ENCODE assay signal across 9 cellular contexts in the genomic region with DNA sequence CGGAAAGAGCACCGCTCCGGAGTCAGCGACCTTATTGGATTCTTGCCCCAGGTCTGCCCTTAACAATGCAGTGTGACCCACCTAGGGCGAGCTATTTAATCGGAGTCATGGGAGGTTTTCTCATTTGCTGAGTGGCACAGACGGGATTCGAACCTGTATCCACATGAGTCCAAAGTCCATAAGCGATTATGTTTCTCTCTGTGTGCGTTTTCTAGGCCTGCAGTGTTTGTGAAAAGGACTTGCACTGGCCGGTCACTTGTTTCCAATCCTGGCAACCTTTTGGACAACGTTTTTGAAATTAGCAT. TPM values are rescaled to one million over a fixed set of nuclear protein-coding genes. Genes with fewer than 3 reads are reported as not detected.
DNase-seq lines count a peak whose midpoint lies in the region; ATAC-seq and TF ChIP-seq lines count a peak whose summit lies in the region.
"Had no signal": no experiment of that assay in that cellular context is flagged by ENCODE, and none has a peak within 500 bp of the region (broad histone marks: within the 10 kb centered on the region; RNA-seq: fewer than 3 reads in every experiment).

No MANE protein-coding gene starts in this region.

- POLR2A ChIA-PET in Caco-2 (lab: Charles Lee): no interaction called here

- H3K27me3 ChIP-seq in Caco-2 (replicated peaks; ENCODE audit: control insufficient read depth, insufficient read depth, low read length) (no peaks in the 10 kb centered on the region; the same call in 1 of the 2 replicates), endocrine pancreas (ENCODE audit: control insufficient read depth, insufficient read depth, low read length) (no peaks in the 10 kb centered on the region), ovary (no peaks in the 10 kb centered on the region)

- no peak for ATAC-seq in GM18870 (IDR thresholded peaks at IDR 0.05; ENCODE audit: unreplicated experiment)

- TF ChIP-seq CTCF in Caco-2 (IDR thresholded peaks at IDR 0.05; ENCODE audit: insufficient read depth in 1 of 2, low read depth in 1 of 2, low read length in 1 of 2, severe bottlenecking in 1 of 2, unreplicated experiment in 1 of 2) (no peak), ovary (IDR thresholded peaks at IDR 0.05) (no peak)

- H3K36me3 ChIP-seq in Caco-2 (ENCODE audit: control insufficient read depth, insufficient read depth, low read length) (no peaks in the 10 kb centered on the region), endocrine pancreas (ENCODE audit: control insufficient read depth, insufficient read depth, low read length) (no peaks in the 10 kb centered on the region), ovary (no peaks in the 10 kb centered on the region)

- H3K27me3 Mint-ChIP-seq in Caco-2 (ENCODE audit: insufficient read depth, unreplicated experiment): peaks cover 3% of the 10 kb centered on the region
- peaks cover 9% of the 10 kb centered on the region for H3K27me3 Mint-ChIP-seq in activated T-helper 1 cell treated with anti-CD3 and anti-CD28 coated beads, Interleukin-12 subunit alpha, Interleukin-12 subunit beta, Interleukin-2, Interleukin-4 antibody, amounts not matched to agents 30 ng/mL and 10 ng/mL and 1 ng/mL, durations not matched to agents 14 hours and 24 hours and 36 hours (ENCODE audit: insufficient read depth)

- H3K4me1 Mint-ChIP-seq in Caco-2 (ENCODE audit: low read depth, unreplicated experiment): peaks cover 5% of the 10 kb centered on the region
- peaks cover 22% of the 10 kb centered on the region for H3K4me1 Mint-ChIP-seq in activated T-helper 1 cell treated with anti-CD3 and anti-CD28 coated beads, Interleukin-12 subunit alpha, Interleukin-12 subunit beta, Interleukin-2, Interleukin-4 antibody, amounts not matched to agents 30 ng/mL and 10 ng/mL and 1 ng/mL, durations not matched to agents 14 hours and 24 hours and 36 hours (ENCODE audit: low read depth)

- H3K4me3 ChIP-seq in Caco-2 (ENCODE audit: low read depth, low read length): peak overlapping the region; percentile 70
- H3K4me3 ChIP-seq in endocrine pancreas (ENCODE audit: control insufficient read depth, insufficient read depth, low read length): peak overlapping the region; percentile 43
- peak overlapping the region; percentile 96 for H3K4me3 ChIP-seq in ovary

- H3K4me3 Mint-ChIP-seq in Caco-2 (ENCODE audit: unreplicated experiment): no peak overlapping the region
- no peak overlapping the region for H3K4me3 Mint-ChIP-seq in activated T-helper 1 cell treated with anti-CD3 and anti-CD28 coated beads, Interleukin-12 subunit alpha, Interleukin-12 subunit beta, Interleukin-2, Interleukin-4 antibody, amounts not matched to agents 30 ng/mL and 10 ng/mL and 1 ng/mL, durations not matched to agents 14 hours and 24 hours and 36 hours
- H3K4me3 Mint-ChIP-seq: central memory CD8-positive, alpha-beta T cell had no signal

- DNase-seq in Caco-2 (no peak), M059J (ENCODE audit: low read depth) (peak; percentile 18), ovary (no peak), DMS 273 (lab: John Stamatoyannopoulos, UW; ENCODE audit: unreplicated experiment) (no peak), KG1 (lab: John Stamatoyannopoulos, UW) (no peak)
- DNase-seq in activated T-helper 1 cell treated with anti-CD3 and anti-CD28 coated beads, Interleukin-12 subunit alpha, Interleukin-12 subunit beta, Interleukin-2, Interleukin-4 antibody, amounts not matched to agents 30 ng/mL and 10 ng/mL and 1 ng/mL, durations not matched to agents 14 hours and 24 hours and 36 hours (ENCODE audit: low spot score): no peak

- intact Hi-C loops in Caco-2 (cut with micrococcal nuclease; ENCODE audit: unreplicated experiment): no loop called here
- intact Hi-C loops in ovary (cut with DNase I): loop anchor here in 1 of 4 donors (5.0 kb wide), 1 partner anchor 141 kb away; the partner anchor contains the start of gene BTBD1
- intact Hi-C loops in activated T-helper 1 cell treated with anti-CD3 and anti-CD28 coated beads, Interleukin-12 subunit alpha, Interleukin-12 subunit beta, Interleukin-2, Interleukin-4 antibody, amounts not matched to agents 30 ng/mL and 10 ng/mL and 1 ng/mL, durations not matched to agents 14 hours and 24 hours and 36 hours (cut with micrococcal nuclease): loop anchor here (1.0 to 10.0 kb wide), 6 partner anchors 100 to 1776 kb away; partner anchors contain the start of genes BTBD1, C15orf40 and PDE8A

- TSS peak; percentile 41 for BruUV-seq in Caco-2 (replicated peaks; lab: Mats Ljungman, UMichigan)

- no peak for TF ChIP-seq EP300 in ovary (IDR thresholded peaks at IDR 0.05)

- H3K9ac ChIP-seq in endocrine pancreas (ENCODE audit: control insufficient read depth, insufficient read depth, low read length): peak overlapping the region; percentile 74

- H3K4me1 ChIP-seq in Caco-2 (0 out of 2 replicates have a peak, but pooled peaks cover 6% of the 10 kb centered on the region), endocrine pancreas (ENCODE audit: control insufficient read depth, insufficient read depth, low read length) (peaks cover 28% of the 10 kb centered on the region), ovary (ENCODE audit: insufficient read depth) (no peaks in the 10 kb centered on the region)

- CTCF ChIA-PET in Caco-2 (lab: Charles Lee): no interaction called here

- no peaks in the 10 kb centered on the region for H3K9me3 ChIP-seq in Caco-2
- H3K9me3 ChIP-seq in endocrine pancreas (ENCODE audit: control insufficient read depth, low read length): no peaks in the 10 kb centered on the region
- H3K9me3 ChIP-seq in ovary: no peaks in the 10 kb centered on the region

- no peaks in the 10 kb centered on the region for H3K9me3 Mint-ChIP-seq in Caco-2 (ENCODE audit: unreplicated experiment)
- no peaks in the 10 kb centered on the region for H3K9me3 Mint-ChIP-seq in activated T-helper 1 cell treated with anti-CD3 and anti-CD28 coated beads, Interleukin-12 subunit alpha, Interleukin-12 subunit beta, Interleukin-2, Interleukin-4 antibody, amounts not matched to agents 30 ng/mL and 10 ng/mL and 1 ng/mL, durations not matched to agents 14 hours and 24 hours and 36 hours
- H3K9me3 Mint-ChIP-seq: central memory CD8-positive, alpha-beta T cell had no signal

- no peak for TF ChIP-seq POLR2A in ovary (IDR thresholded peaks at IDR 0.05)

- H3K27ac ChIP-seq in ovary: peak overlapping the region in 1 of 2 donors; percentile 88

- WGBS in ovary, 3 donors: 4 to 8% (median 6%) methylated on average over 12 of the region's 12 CpGs

- no peaks in the 10 kb centered on the region for H3K36me3 Mint-ChIP-seq in Caco-2 (ENCODE audit: insufficient read depth, unreplicated experiment)
- H3K36me3 Mint-ChIP-seq in activated T-helper 1 cell treated with anti-CD3 and anti-CD28 coated beads, Interleukin-12 subunit alpha, Interleukin-12 subunit beta, Interleukin-2, Interleukin-4 antibody, amounts not matched to agents 30 ng/mL and 10 ng/mL and 1 ng/mL, durations not matched to agents 14 hours and 24 hours and 36 hours (ENCODE audit: low read depth): peaks cover 6% of the 10 kb centered on the region

- no peak overlapping the region for H3K27ac Mint-ChIP-seq in Caco-2 (ENCODE audit: unreplicated experiment)
- no peak overlapping the region for H3K27ac Mint-ChIP-seq in activated T-helper 1 cell treated with anti-CD3 and anti-CD28 coated beads, Interleukin-12 subunit alpha, Interleukin-12 subunit beta, Interleukin-2, Interleukin-4 antibody, amounts not matched to agents 30 ng/mL and 10 ng/mL and 1 ng/mL, durations not matched to agents 14 hours and 24 hours and 36 hours

RNA-seq across cellular contexts. Expression of gene HDGFL3, which starts 0.7 kb away (rescaled TPM):
- 22.9 TPM in 2 replicates for total RNA-seq in Caco-2 (2022)
- 33.1 and 37.8 TPM in 2 replicates for total RNA-seq in M059J (2014; rRNA removed; shearing (Covaris generic))
- total RNA-seq in ovary: 10 to 100 TPM; 26.0 to 67.6 (median 52.6) TPM
- polyA plus RNA-seq in ovary: 10 to 100 TPM; 24.7 to 53.0 TPM
- total RNA-seq in activated T-helper 1 cell treated with anti-CD3 and anti-CD28 coated beads, Interleukin-12 subunit alpha, Interleukin-12 subunit beta, Interleukin-2, Interleukin-4 antibody, amounts not matched to agents 30 ng/mL and 10 ng/mL and 1 ng/mL, durations not matched to agents 14 hours and 24 hours and 36 hours: 54.7 and 57.5 TPM in 2 replicates

Comparison
In these comparisons a context has a peak if more than half of its experiments do, and no peak if none do; other contexts are left out.
1. H3K4me3 ChIP-seq: peak in every context shown above with its lines; median percentile 96 in ovary; 70 in Caco-2; 43 in endocrine pancreas.